ENCODE assay signal across 1 cellular context in the genomic region with DNA sequence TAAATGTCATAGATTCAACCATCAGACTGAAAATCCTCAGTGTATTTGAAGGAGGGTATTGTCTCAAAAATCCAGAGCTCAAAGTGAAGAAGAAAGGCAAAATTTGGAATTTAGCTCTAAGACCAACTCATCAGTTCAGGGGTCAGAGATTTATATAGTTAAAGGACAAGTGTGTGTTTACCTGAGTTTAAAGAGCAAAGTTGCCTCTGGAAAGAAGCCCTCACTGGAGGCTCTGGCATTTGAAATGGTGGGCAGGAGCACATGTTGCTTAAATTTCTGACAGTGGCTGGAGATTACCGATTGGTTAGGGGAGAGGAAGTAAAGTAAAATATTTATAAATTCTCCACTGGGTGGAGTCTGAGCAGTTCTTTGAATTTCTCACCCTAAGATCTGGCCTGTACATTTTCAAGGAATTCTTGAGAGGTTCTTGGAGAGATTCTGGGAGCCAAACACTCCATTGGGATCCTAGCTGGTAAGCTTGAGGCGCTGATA.
TF ChIP-seq lines count a peak whose summit lies in the region.

TSS of gene KYNU (plus strand) at position 400 of the 492 bp plus-strand sequence. CDS start 7,704 bp downstream, outside the sequence.

TF ChIP-seq in HepG2, 621 proteins besides CTCF, POLR2A, EP300 and RAD21 (continued from another document and continues in another):
- TF ChIP-seq, protein P1, sequence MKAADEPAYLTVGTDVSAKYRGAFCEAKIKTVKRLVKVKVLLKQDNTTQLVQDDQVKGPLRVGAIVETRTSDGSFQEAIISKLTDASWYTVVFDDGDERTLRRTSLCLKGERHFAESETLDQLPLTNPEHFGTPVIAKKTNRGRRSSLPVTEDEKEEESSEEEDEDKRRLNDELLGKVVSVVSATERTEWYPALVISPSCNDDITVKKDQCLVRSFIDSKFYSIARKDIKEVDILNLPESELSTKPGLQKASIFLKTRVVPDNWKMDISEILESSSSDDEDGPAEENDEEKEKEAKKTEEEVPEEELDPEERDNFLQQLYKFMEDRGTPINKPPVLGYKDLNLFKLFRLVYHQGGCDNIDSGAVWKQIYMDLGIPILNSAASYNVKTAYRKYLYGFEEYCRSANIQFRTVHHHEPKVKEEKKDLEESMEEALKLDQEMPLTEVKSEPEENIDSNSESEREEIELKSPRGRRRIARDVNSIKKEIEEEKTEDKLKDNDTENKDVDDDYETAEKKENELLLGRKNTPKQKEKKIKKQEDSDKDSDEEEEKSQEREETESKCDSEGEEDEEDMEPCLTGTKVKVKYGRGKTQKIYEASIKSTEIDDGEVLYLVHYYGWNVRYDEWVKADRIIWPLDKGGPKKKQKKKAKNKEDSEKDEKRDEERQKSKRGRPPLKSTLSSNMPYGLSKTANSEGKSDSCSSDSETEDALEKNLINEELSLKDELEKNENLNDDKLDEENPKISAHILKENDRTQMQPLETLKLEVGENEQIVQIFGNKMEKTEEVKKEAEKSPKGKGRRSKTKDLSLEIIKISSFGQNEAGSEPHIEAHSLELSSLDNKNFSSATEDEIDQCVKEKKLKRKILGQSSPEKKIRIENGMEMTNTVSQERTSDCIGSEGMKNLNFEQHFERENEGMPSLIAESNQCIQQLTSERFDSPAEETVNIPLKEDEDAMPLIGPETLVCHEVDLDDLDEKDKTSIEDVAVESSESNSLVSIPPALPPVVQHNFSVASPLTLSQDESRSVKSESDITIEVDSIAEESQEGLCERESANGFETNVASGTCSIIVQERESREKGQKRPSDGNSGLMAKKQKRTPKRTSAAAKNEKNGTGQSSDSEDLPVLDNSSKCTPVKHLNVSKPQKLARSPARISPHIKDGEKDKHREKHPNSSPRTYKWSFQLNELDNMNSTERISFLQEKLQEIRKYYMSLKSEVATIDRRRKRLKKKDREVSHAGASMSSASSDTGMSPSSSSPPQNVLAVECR (CRISPR knock-in tag; IDR thresholded peaks at IDR 0.05; ENCODE audit: borderline replicate concordance): peak; percentile 49; the same call in 1 of the 2 replicates
- TF ChIP-seq SALL1 (CRISPR knock-in tag; IDR thresholded peaks at IDR 0.05) (peak; percentile 47; the same call in 1 of the 2 replicates), CREB1 (IDR thresholded peaks at IDR 0.05) (no peak), CREB1 (CRISPR knock-in tag; IDR thresholded peaks at IDR 0.05) (peak; percentile 79), ZBTB39 (CRISPR knock-in tag; IDR thresholded peaks at IDR 0.05) (no peak), HOXA3 (CRISPR knock-in tag; IDR thresholded peaks at IDR 0.05) (peak; percentile 77), SP140L (CRISPR knock-in tag; IDR thresholded peaks at IDR 0.05; ENCODE audit: borderline replicate concordance) (peak; percentile 33; the same call in 1 of the 2 replicates), ZSCAN9 (CRISPR knock-in tag; IDR thresholded peaks at IDR 0.05; ENCODE audit: borderline replicate concordance) (0 out of 2 replicates have a peak, but pooled peaks have one; percentile 31), ZNF550 (CRISPR knock-in tag; IDR thresholded peaks at IDR 0.05; ENCODE audit: borderline replicate concordance) (no peak), ZNF432 (CRISPR knock-in tag; IDR thresholded peaks at IDR 0.05; ENCODE audit: borderline replicate concordance) (no peak), ZNF296 (CRISPR knock-in tag; conservative IDR thresholded peaks at IDR 0.05) (no peak), CSRNP1 (CRISPR knock-in tag; IDR thresholded peaks at IDR 0.05) (no peak), E2F2 (CRISPR knock-in tag; IDR thresholded peaks at IDR 0.05; ENCODE audit: borderline replicate concordance) (no peak), TGIF2 (CRISPR knock-in tag; IDR thresholded peaks at IDR 0.05) (peak; percentile 64; the same call in 1 of the 2 replicates), ZFP1 (CRISPR knock-in tag; IDR thresholded peaks at IDR 0.05) (0 out of 2 replicates have a peak, but pooled peaks have one; percentile 53), NAIF1 (CRISPR knock-in tag; IDR thresholded peaks at IDR 0.05; ENCODE audit: borderline replicate concordance) (no peak), TCF7 (IDR thresholded peaks at IDR 0.05; ENCODE audit: low read depth) (peak; percentile 26; the same call in 1 of the 2 replicates), TMF1 (CRISPR knock-in tag; IDR thresholded peaks at IDR 0.05; ENCODE audit: low read depth) (no peak), ZMYM2 (CRISPR knock-in tag; IDR thresholded peaks at IDR 0.05) (0 out of 2 replicates have a peak, but pooled peaks have one; percentile 47), AGO1 (IDR thresholded peaks at IDR 0.05; ENCODE audit: low read depth, low read length, poor library complexity, severe bottlenecking) (no peak), HOXA5 (CRISPR knock-in tag; IDR thresholded peaks at IDR 0.05) (0 out of 2 replicates have a peak, but pooled peaks have one; percentile 69), TEAD3 (CRISPR knock-in tag; optimal IDR thresholded peaks at IDR 0.05; ENCODE audit: borderline replicate concordance) (peak; percentile 65), DMAP1 (CRISPR knock-in tag; IDR thresholded peaks at IDR 0.05) (peak; percentile 64; the same call in 1 of the 2 replicates), ZNF501 (CRISPR knock-in tag; IDR thresholded peaks at IDR 0.05) (no peak), ZNF44 (CRISPR knock-in tag; IDR thresholded peaks at IDR 0.05) (0 out of 2 replicates have a peak, but pooled peaks have one; percentile 63), YY1 (IDR thresholded peaks at IDR 0.05; ENCODE audit: insufficient read depth, insufficient replicate concordance, low read depth, low read length) (peak; percentile 67), FOXJ3 (CRISPR knock-in tag; IDR thresholded peaks at IDR 0.05; ENCODE audit: borderline replicate concordance) (peak; percentile 90; the same call in 1 of the 2 replicates), MAFK (conservative IDR thresholded peaks at IDR 0.05 in 1 of 2, IDR thresholded peaks at IDR 0.05 in 1 of 2; ENCODE audit: low read length in 2 of 2) (no peak), MEF2D (CRISPR knock-in tag; IDR thresholded peaks at IDR 0.05) (0 out of 2 replicates have a peak, but pooled peaks have one; percentile 49), ZNF839 (CRISPR knock-in tag; IDR thresholded peaks at IDR 0.05; ENCODE audit: borderline replicate concordance) (no peak), POGZ (CRISPR knock-in tag; IDR thresholded peaks at IDR 0.05) (peak; percentile 91), FOSL1 (CRISPR knock-in tag; IDR thresholded peaks at IDR 0.05; ENCODE audit: borderline replicate concordance) (no peak), FOXA3 (CRISPR knock-in tag; IDR thresholded peaks at IDR 0.05) (peak; percentile 50), ZFAT (CRISPR knock-in tag; conservative IDR thresholded peaks at IDR 0.05) (no peak), HNRNPL (IDR thresholded peaks at IDR 0.05; ENCODE audit: low read depth, low read length) (no peak), ZNF530 (CRISPR knock-in tag; IDR thresholded peaks at IDR 0.05; ENCODE audit: low read depth) (no peak), MAF1 (CRISPR knock-in tag; IDR thresholded peaks at IDR 0.05; ENCODE audit: borderline replicate concordance) (no peak), FOXO1 (CRISPR knock-in tag; IDR thresholded peaks at IDR 0.05) (peak; percentile 59; the same call in 1 of the 2 replicates), DNMT3B (CRISPR knock-in tag; conservative IDR thresholded peaks at IDR 0.05) (no peak), ZBTB33 (CRISPR knock-in tag; IDR thresholded peaks at IDR 0.05) (no peak), XRCC5 (optimal IDR thresholded peaks at IDR 0.05; ENCODE audit: low read length) (no peak), ESRRA (CRISPR knock-in tag; IDR thresholded peaks at IDR 0.05; ENCODE audit: low read depth) (peak; percentile 91), SKI (IDR thresholded peaks at IDR 0.05; ENCODE audit: partially characterized antibody) (no peak), YEATS2 (CRISPR knock-in tag; IDR thresholded peaks at IDR 0.05; ENCODE audit: borderline replicate concordance) (no peak), ZNF33A (CRISPR knock-in tag; IDR thresholded peaks at IDR 0.05; ENCODE audit: borderline replicate concordance) (no peak), ZNF337 (CRISPR knock-in tag; IDR thresholded peaks at IDR 0.05; ENCODE audit: borderline replicate concordance, low read depth) (0 out of 2 replicates have a peak, but pooled peaks have one; percentile 43), MEIS2 (CRISPR knock-in tag; IDR thresholded peaks at IDR 0.05) (0 out of 2 replicates have a peak, but pooled peaks have one; percentile 36), ZSCAN21 (CRISPR knock-in tag; IDR thresholded peaks at IDR 0.05; ENCODE audit: borderline replicate concordance) (no peak), TAF1 (CRISPR knock-in tag; IDR thresholded peaks at IDR 0.05) (0 out of 2 replicates have a peak, but pooled peaks have one; percentile 15), ZNF746 (CRISPR knock-in tag; IDR thresholded peaks at IDR 0.05) (no peak)
- TF ChIP-seq, protein P2, sequence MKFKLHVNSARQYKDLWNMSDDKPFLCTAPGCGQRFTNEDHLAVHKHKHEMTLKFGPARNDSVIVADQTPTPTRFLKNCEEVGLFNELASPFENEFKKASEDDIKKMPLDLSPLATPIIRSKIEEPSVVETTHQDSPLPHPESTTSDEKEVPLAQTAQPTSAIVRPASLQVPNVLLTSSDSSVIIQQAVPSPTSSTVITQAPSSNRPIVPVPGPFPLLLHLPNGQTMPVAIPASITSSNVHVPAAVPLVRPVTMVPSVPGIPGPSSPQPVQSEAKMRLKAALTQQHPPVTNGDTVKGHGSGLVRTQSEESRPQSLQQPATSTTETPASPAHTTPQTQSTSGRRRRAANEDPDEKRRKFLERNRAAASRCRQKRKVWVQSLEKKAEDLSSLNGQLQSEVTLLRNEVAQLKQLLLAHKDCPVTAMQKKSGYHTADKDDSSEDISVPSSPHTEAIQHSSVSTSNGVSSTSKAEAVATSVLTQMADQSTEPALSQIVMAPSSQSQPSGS (CRISPR knock-in tag; IDR thresholded peaks at IDR 0.05): 0 out of 2 replicates have a peak, but pooled peaks have one; percentile 36
- TF ChIP-seq, protein P3, sequence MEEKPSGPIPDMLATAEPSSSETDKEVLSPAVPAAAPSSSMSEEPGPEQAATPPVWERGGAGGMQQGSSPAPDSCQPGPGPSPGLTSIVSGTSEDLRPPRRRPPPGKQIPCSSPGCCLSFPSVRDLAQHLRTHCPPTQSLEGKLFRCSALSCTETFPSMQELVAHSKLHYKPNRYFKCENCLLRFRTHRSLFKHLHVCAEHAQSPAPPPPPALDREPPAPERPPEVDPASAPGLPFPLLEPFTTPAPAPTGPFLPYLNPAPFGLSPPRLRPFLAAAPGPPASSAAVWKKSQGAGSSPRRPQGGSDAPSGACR (CRISPR knock-in tag; IDR thresholded peaks at IDR 0.05): no peak
